Comparison of ENCODE assay signal across 8 cellular contexts in genomic region chr1:206203364-206204158, GRCh38. TPM values are rescaled to one million over a fixed set of nuclear protein-coding genes. Genes with fewer than 3 reads are reported as not detected.
DNase-seq lines count a peak whose midpoint lies in the region; ATAC-seq and TF ChIP-seq lines count a peak whose summit lies in the region.
"Not testable (repeated sequence)": the region's sequence is repeated elsewhere in the genome, so short reads cannot be mapped to it uniquely, and the experiment has no call there.

SRGAP2 (plus strand) TSS chr1:206203541; CDS start chr1:206205971, 2,430 bp downstream.

- ATAC-seq in GM21619 (IDR thresholded peaks at IDR 0.05; ENCODE audit: unreplicated experiment), result peak; percentile 7

- not testable (repeated sequence) for H2BK5ac ChIP-seq in mesenchymal stem cell (ENCODE audit: low read depth, low read length, poor library complexity, severe bottlenecking)

- 0% methylated on average over 5 of the region's 63 CpGs for WGBS in mesenchymal stem cell

- H3K9me2 ChIP-seq in Karpas-422 (replicated peaks; ENCODE audit: insufficient read depth, low read length), result not testable (repeated sequence)

- H3K27ac ChIP-seq in BLaER1 treated with 17β-estradiol and CSF1 and Interleukin-3, amounts not matched to agents 10 nM and 100 nM, result peak within 1 kb of the TSS in 10 of 11 experiments; percentile 58 to 82 (median 69); a peak in 20 of 22 replicates
- H3K27ac ChIP-seq in Karpas-422 (ENCODE audit: low read length) (peak within 1 kb of the TSS; percentile 51; the same call in 1 of the 2 replicates), mesenchymal stem cell (ENCODE audit: low read length, poor library complexity, severe bottlenecking) (peak within 1 kb of the TSS; percentile 69)

- H2AFZ ChIP-seq in Karpas-422 (ENCODE audit: low read length); mesenchymal stem cell (ENCODE audit: low read depth, low read length): not testable (repeated sequence)

- H3K18ac ChIP-seq in mesenchymal stem cell (ENCODE audit: low read depth in 1 of 2, low read length in 2 of 2), result not testable (repeated sequence)

- not testable (repeated sequence) for H3K9me3 ChIP-seq in BLaER1 treated with 17β-estradiol and CSF1 and Interleukin-3, amounts not matched to agents 10 nM and 100 nM (replicated peaks in 1 of 11); Karpas-422 (ENCODE audit: low read length); mesenchymal stem cell (ENCODE audit: control insufficient read depth, low read length)

- H2BK15ac ChIP-seq in mesenchymal stem cell (ENCODE audit: low read depth, poor library complexity, severe bottlenecking), result not testable (repeated sequence)

- not testable (repeated sequence) for H4K8ac ChIP-seq in mesenchymal stem cell (ENCODE audit: low read length)

- not testable (repeated sequence) for H3K79me1 ChIP-seq in mesenchymal stem cell (replicated peaks; ENCODE audit: low read length, poor library complexity, severe bottlenecking)

- H2BK120ac ChIP-seq in mesenchymal stem cell (ENCODE audit: low read depth, low read length), result not testable (repeated sequence)

- not testable (repeated sequence) for H3K14ac ChIP-seq in mesenchymal stem cell (ENCODE audit: low read length in 2 of 2)

- not testable (repeated sequence) for H3K36me3 ChIP-seq in BLaER1 treated with 17β-estradiol and CSF1 and Interleukin-3, amounts not matched to agents 10 nM and 100 nM; Karpas-422 (ENCODE audit: insufficient read depth, low read length); mesenchymal stem cell (ENCODE audit: control insufficient read depth in 1 of 2, insufficient read depth in 2 of 2, low read depth in 1 of 2, low read length in 2 of 2)

- not testable (repeated sequence) for H2BK12ac ChIP-seq in mesenchymal stem cell (ENCODE audit: low read length in 2 of 2)

- not testable (repeated sequence) for H3K79me2 ChIP-seq in Karpas-422 (ENCODE audit: low read length)

- not testable (repeated sequence) for H4K91ac ChIP-seq in mesenchymal stem cell (ENCODE audit: low read length)

- H3K4me3 ChIP-seq in BLaER1 treated with 17β-estradiol and CSF1 and Interleukin-3, amounts not matched to agents 10 nM and 100 nM, result peak within 1 kb of the TSS; percentile 52 to 73 (median 62)
- H3K4me3 ChIP-seq in Karpas-422 (ENCODE audit: low read length) (peak within 1 kb of the TSS; percentile 57; the same call in 1 of the 2 replicates), epithelial cell of esophagus (ENCODE audit: low read length) (peak within 1 kb of the TSS; percentile 43), mesenchymal stem cell (ENCODE audit: insufficient read depth in 1 of 2, low read depth in 1 of 2, low read length in 2 of 2) (peak within 1 kb of the TSS; percentile 59 to 62)

- H3K27me3 ChIP-seq in BLaER1 treated with 17β-estradiol and CSF1 and Interleukin-3, amounts not matched to agents 10 nM and 100 nM; Karpas-422 (ENCODE audit: low read length); mesenchymal stem cell (ENCODE audit: control insufficient read depth in 1 of 2, insufficient read depth in 1 of 2, low read length in 2 of 2): not testable (repeated sequence)

- H3K4ac ChIP-seq in mesenchymal stem cell (ENCODE audit: low read depth in 1 of 2, low read length in 2 of 2), result not testable (repeated sequence)

- not testable (repeated sequence) for H3K4me1 ChIP-seq in BLaER1 treated with 17β-estradiol and CSF1 and Interleukin-3, amounts not matched to agents 10 nM and 100 nM; Karpas-422 (ENCODE audit: low read length); mesenchymal stem cell (ENCODE audit: control insufficient read depth, insufficient read depth, low read depth, low read length)

- not testable (repeated sequence) for H3K4me2 ChIP-seq in BLaER1 treated with 17β-estradiol and CSF1 and Interleukin-3, amounts not matched to agents 10 nM and 100 nM; Karpas-422 (ENCODE audit: low read depth, low read length, poor library complexity, severe bottlenecking); mesenchymal stem cell (ENCODE audit: low read length, poor library complexity, severe bottlenecking)

- DNase-seq in Karpas-422 (peak; percentile 76), RPMI8226 (peak; percentile 49), epithelial cell of esophagus (ENCODE audit: low read depth) (peak; percentile 68), mesenchymal stem cell (peak; percentile 72)
- peak; percentile 60 for DNase-seq in activated T-cell treated with anti-CD3 and anti-CD28 coated beads, Interleukin-2, amount 50 U/mL, for 1 hour
- peak; percentile 18 to 36 for DNase-seq in stimulated activated CD4-positive, alpha-beta T cell treated with anti-CD3 and anti-CD28 coated beads, Interleukin-2, amount 100 ng/mL, for 48 hours

- peak within 1 kb of the TSS; percentile 68 to 81 (median 78); a peak in 20 of 22 replicates for H3K9ac ChIP-seq in BLaER1 treated with 17β-estradiol and CSF1 and Interleukin-3, amounts not matched to agents 10 nM and 100 nM
- H3K9ac ChIP-seq in Karpas-422 (ENCODE audit: low read length) (peak within 1 kb of the TSS; percentile 62), mesenchymal stem cell (ENCODE audit: low read length) (peak within 1 kb of the TSS; percentile 72)

- not testable (repeated sequence) for H2AK5ac ChIP-seq in mesenchymal stem cell (ENCODE audit: low read length, severe bottlenecking)

- not testable (repeated sequence) for H3K23ac ChIP-seq in mesenchymal stem cell (ENCODE audit: low read length in 2 of 2)

- not testable (repeated sequence) for H4K20me1 ChIP-seq in BLaER1 treated with 17β-estradiol and CSF1 and Interleukin-3, amounts not matched to agents 10 nM and 100 nM; Karpas-422 (ENCODE audit: insufficient read depth, low read depth, low read length)

- TF ChIP-seq CTCF in epithelial cell of esophagus (IDR thresholded peaks at IDR 0.05; ENCODE audit: insufficient read depth, low read depth, low read length, missing control alignments), result not testable (repeated sequence)

RNA-seq across cellular contexts. Expression of gene SRGAP2, which starts in this region (rescaled TPM):
- total RNA-seq in Karpas-422 (2014; rRNA removed; shearing (Covaris generic); ENCODE audit: low replicate concordance), result 138 and 145 TPM in 2 replicates
- polyA plus RNA-seq in mesenchymal stem cell (2013, experiment 1 of 2), result 21.8 TPM
- polyA plus RNA-seq in mesenchymal stem cell (2013, experiment 2 of 2), result 21.8 TPM

Comparison
In these comparisons a context has a peak if more than half of its experiments do, and no peak if none do; other contexts are left out.
1. Peak in every context shown above with its lines: DNase-seq, ATAC-seq, H3K4me3 ChIP-seq and H3K27ac ChIP-seq.